In the genomic region with DNA sequence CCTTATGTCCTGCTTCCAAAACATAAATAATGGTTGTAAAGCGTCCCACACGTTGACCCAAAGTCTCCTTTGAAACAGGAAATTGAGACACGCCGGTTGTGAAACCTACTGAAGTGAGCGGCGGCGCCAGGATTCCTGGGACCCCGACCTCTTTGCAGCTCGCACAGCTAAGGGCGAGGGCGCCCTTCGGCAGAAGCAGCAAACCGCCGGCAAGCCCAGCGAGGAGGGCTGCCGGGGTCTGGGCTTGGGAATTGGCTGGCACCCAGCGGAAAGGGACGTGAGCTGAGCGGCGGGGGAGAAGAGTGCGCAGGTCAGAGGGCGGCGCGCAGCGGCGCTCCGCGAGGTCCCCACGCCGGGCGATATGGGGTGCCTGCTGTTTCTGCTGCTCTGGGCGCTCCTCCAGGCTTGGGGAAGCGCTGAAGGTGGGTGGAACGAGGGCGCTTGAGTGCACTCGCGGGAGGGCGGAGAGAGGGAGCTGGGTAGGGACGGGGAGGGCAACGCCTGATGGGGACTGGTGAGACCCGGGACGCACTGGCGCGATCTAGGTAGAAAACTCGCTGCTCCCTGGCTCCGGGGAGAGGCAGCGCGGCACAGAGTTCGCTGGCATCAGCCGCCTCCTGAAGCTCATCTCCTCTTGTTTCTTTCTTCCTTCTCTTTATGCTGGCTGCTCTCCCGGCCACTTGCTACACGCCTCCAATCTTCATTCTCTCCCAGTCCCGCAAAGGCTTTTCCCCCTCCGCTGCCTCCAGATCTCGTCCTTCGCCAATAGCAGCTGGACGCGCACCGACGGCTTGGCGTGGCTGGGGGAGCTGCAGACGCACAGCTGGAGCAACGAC, we compare ENCODE assay signal across 9 cellular contexts. TPM values are rescaled to one million over a fixed set of nuclear protein-coding genes. Genes with fewer than 3 reads are reported as not detected.
A peak's percentile ranks its signal among the peaks of the same experiment; 100 is the strongest.
DNase-seq lines count a peak whose midpoint lies in the region; ATAC-seq, FAIRE-seq and TF ChIP-seq lines count a peak whose summit lies in the region.
"Had no signal": no experiment of that assay in that cellular context is flagged by ENCODE, and none has a peak within 500 bp of the region (broad histone marks: within the 10 kb centered on the region; RNA-seq: fewer than 3 reads in every experiment).

A gene (plus strand): TSS at position 155 of the 836 bp plus-strand sequence. CDS start 207 bp downstream, at position 362.

- H3K4me1 ChIP-seq in A549 = 0 out of 3 replicates have a peak, but pooled peaks cover 3% of the 10 kb centered on the region

- TF ChIP-seq RAD21 in A549 (conservative IDR thresholded peaks at IDR 0.05 in 1 of 2, IDR thresholded peaks at IDR 0.05 in 1 of 2) = no peak

- no peak within 1 kb of the TSS for H3K27ac ChIP-seq in A549

- TF ChIP-seq CTCF in A549 (IDR thresholded peaks at IDR 0.05) = no peak

- no peak for TF ChIP-seq POLR2A in A549 (IDR thresholded peaks at IDR 0.05; ENCODE audit: low read length)

- peak within 1 kb of the TSS; percentile 40 for H3K4me3 ChIP-seq in A549

- ATAC-seq in A549 = peak in 1 of 2 experiments; percentile 26; a peak in 3 of 6 replicates
- peak; percentile 18 to 29 for ATAC-seq in left cardiac atrium
- no peak for ATAC-seq in HG03521 (IDR thresholded peaks at IDR 0.05; ENCODE audit: unreplicated experiment)
- no peak for ATAC-seq in HG03442 (IDR thresholded peaks at IDR 0.05; ENCODE audit: unreplicated experiment)

- DNase-seq in A549 (ENCODE audit: low read depth in 1 of 2, low spot score in 1 of 2) (no peak), GM19238 (ENCODE audit: insufficient read length, low spot score) (peak; percentile 31), left cardiac atrium (peak; percentile 34), posterior vena cava (ENCODE audit: low spot score) (peak; percentile 85), NCI-H2227 treated with DMSO at 0.1 percent for 48 hours (lab: John Stamatoyannopoulos, UW) (no peak)
- peak; percentile 53 for DNase-seq in activated CD8-positive, alpha-beta memory T cell treated with anti-CD3 and anti-CD28 coated beads, Interleukin-2, amount 50 U/mL, for 48 hours

- H3K4me2 ChIP-seq in A549 = peak within 1 kb of the TSS; percentile 77

- H3K9me3 ChIP-seq in A549 = peaks cover 2% of the 10 kb centered on the region; the same call in 2 of the 3 replicates

- CTCF ChIA-PET in A549 (lab: Yijun Ruan, JAX) = interaction anchor here (1.3 kb wide), 1 partner anchor 23 kb away, joined by 3 read pairs; no protein-coding TSS in a partner anchor

- WGBS in A549 (ENCODE audit: missing lambda C conversion rate) = 14% methylated on average over 63 of the region's 63 CpGs

- intact Hi-C loops in left cardiac atrium (cut with DNase I) (no loop called here), posterior vena cava (cut with DNase I) (loop anchor here in 1 of 2 donors (5.0 kb wide), 1 partner anchor 891 kb away; no protein-coding TSS in a partner anchor)

- TF ChIP-seq EP300 in A549 (IDR thresholded peaks at IDR 0.05) = no peak

- no peak for FAIRE-seq in A549 (lab: Jason Lieb, UNC)

- POLR2A ChIA-PET in A549 (lab: Yijun Ruan, JAX) = no interaction called here

TF ChIP-seq in A549, 52 proteins besides CTCF, POLR2A, EP300 and RAD21:
- TF ChIP-seq GATA3 (IDR thresholded peaks at IDR 0.05; ENCODE audit: borderline replicate concordance) (no peak), CHD2 (IDR thresholded peaks at IDR 0.05; ENCODE audit: low read length, partially characterized antibody) (no peak), RFX5 (IDR thresholded peaks at IDR 0.05) (no peak), ZSCAN20 (CRISPR knock-in tag; IDR thresholded peaks at IDR 0.05) (no peak), MAZ (IDR thresholded peaks at IDR 0.05; ENCODE audit: borderline replicate concordance, low read depth, low read length) (no peak), BHLHE40 (IDR thresholded peaks at IDR 0.05; ENCODE audit: low read depth, low read length) (no peak), ZNF302 (CRISPR knock-in tag; IDR thresholded peaks at IDR 0.05) (no peak), MAFK (IDR thresholded peaks at IDR 0.05; ENCODE audit: partially characterized antibody) (no peak), NPAS2 (CRISPR knock-in tag; IDR thresholded peaks at IDR 0.05; ENCODE audit: borderline replicate concordance) (no peak), SMC3 (IDR thresholded peaks at IDR 0.05) (no peak), MYC (IDR thresholded peaks at IDR 0.05; ENCODE audit: borderline replicate concordance, low read length) (no peak), CHD4 (IDR thresholded peaks at IDR 0.05; ENCODE audit: borderline replicate concordance) (no peak), NFE2L2 (conservative IDR thresholded peaks at IDR 0.05; ENCODE audit: low read length) (no peak), KDM1A (IDR thresholded peaks at IDR 0.05; ENCODE audit: low read depth) (no peak), CEBPB (IDR thresholded peaks at IDR 0.05) (no peak)
- TF ChIP-seq, protein P1, sequence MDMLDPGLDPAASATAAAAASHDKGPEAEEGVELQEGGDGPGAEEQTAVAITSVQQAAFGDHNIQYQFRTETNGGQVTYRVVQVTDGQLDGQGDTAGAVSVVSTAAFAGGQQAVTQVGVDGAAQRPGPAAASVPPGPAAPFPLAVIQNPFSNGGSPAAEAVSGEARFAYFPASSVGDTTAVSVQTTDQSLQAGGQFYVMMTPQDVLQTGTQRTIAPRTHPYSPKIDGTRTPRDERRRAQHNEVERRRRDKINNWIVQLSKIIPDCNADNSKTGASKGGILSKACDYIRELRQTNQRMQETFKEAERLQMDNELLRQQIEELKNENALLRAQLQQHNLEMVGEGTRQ (IDR thresholded peaks at IDR 0.05) = no peak
- TF ChIP-seq, protein P2, sequence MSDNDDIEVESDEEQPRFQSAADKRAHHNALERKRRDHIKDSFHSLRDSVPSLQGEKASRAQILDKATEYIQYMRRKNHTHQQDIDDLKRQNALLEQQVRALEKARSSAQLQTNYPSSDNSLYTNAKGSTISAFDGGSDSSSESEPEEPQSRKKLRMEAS (IDR thresholded peaks at IDR 0.05) = no peak
- TF ChIP-seq, protein P3, sequence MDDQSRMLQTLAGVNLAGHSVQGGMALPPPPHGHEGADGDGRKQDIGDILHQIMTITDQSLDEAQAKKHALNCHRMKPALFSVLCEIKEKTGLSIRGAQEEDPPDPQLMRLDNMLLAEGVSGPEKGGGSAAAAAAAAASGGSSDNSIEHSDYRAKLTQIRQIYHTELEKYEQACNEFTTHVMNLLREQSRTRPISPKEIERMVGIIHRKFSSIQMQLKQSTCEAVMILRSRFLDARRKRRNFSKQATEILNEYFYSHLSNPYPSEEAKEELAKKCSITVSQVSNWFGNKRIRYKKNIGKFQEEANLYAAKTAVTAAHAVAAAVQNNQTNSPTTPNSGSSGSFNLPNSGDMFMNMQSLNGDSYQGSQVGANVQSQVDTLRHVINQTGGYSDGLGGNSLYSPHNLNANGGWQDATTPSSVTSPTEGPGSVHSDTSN (IDR thresholded peaks at IDR 0.05) = no peak
- TF ChIP-seq, protein P4, sequence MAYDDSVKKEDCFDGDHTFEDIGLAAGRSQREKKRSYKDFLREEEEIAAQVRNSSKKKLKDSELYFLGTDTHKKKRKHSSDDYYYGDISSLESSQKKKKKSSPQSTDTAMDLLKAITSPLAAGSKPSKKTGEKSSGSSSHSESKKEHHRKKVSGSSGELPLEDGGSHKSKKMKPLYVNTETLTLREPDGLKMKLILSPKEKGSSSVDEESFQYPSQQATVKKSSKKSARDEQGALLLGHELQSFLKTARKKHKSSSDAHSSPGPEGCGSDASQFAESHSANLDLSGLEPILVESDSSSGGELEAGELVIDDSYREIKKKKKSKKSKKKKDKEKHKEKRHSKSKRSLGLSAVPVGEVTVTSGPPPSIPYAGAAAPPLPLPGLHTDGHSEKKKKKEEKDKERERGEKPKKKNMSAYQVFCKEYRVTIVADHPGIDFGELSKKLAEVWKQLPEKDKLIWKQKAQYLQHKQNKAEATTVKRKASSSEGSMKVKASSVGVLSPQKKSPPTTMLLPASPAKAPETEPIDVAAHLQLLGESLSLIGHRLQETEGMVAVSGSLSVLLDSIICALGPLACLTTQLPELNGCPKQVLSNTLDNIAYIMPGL (CRISPR knock-in tag; IDR thresholded peaks at IDR 0.05; ENCODE audit: borderline replicate concordance) = no peak
TF ChIP-seq in A549: peak in this region for 0.

RNA-seq across cellular contexts. Expression of the gene that starts here (rescaled TPM):
- not detected in 2 replicates for polyA plus RNA-seq in A549 (2011; rRNA removed)
- polyA plus RNA-seq in A549 (2012; cell fraction: cytosol; rRNA removed) = 0.01 TPM in 1 of 2 replicates, not detected in the other
- polyA plus RNA-seq in A549 (2012; cell fraction: nucleus; rRNA removed) = 0.05 and 0.06 TPM in 2 replicates
- 0.04 to 0.08 TPM in 2 of 3 replicates, not detected in the other for polyA plus RNA-seq in A549 (2017; fragmentation: RNase III; extraction: RNeasy Plus Mini Kit Qiagen cat#74134 plus additional on column Dnase treatment)
- polyA minus RNA-seq in A549 (2011; rRNA and poly(A)+ RNA removed) = not detected in 2 replicates
- total RNA-seq in left cardiac atrium = under 1 TPM; 0.74 to 0.76 TPM
- total RNA-seq in posterior vena cava = 1 to 10 TPM; 1.4 to 2.4 TPM
- total RNA-seq: dermis microvascular lymphatic vessel endothelial cell had no signal

Comparison
In these comparisons a context has a peak if more than half of its experiments do, and no peak if none do; other contexts are left out.
1. Peak in DNase-seq and ATAC-seq in left cardiac atrium; RNA of the gene not detected or under 1 TPM.
2. DNase-seq: peak in GM19238 (single experiment), activated CD8-positive, alpha-beta memory T cell treated with anti-CD3 and anti-CD28 coated beads, Interleukin-2, amount 50 U/mL, for 48 hours (single experiment) and posterior vena cava (single experiment); none in A549 (0 of 2) and NCI-H2227 treated with DMSO at 0.1 percent for 48 hours (single experiment).